Comparison of ENCODE assay signal across 1 cellular context in genomic region chr2:204272913-204273312, GRCh38.
TF ChIP-seq lines count a peak whose summit lies in the region.

No MANE protein-coding gene starts in this region.

TF ChIP-seq in GM23338, 12 proteins besides CTCF, POLR2A, EP300 and RAD21:
- TF ChIP-seq EZH2phosphoT487 (IDR thresholded peaks at IDR 0.05; ENCODE audit: unreplicated experiment) (no peak), CREB1 (CRISPR knock-in tag; IDR thresholded peaks at IDR 0.05; ENCODE audit: low read depth) (no peak), POLR2AphosphoS5 (IDR thresholded peaks at IDR 0.05; ENCODE audit: low read depth) (no peak), ZNF331 (CRISPR knock-in tag; IDR thresholded peaks at IDR 0.05; ENCODE audit: low read depth) (no peak), NANOG (IDR thresholded peaks at IDR 0.05; ENCODE audit: borderline replicate concordance) (no peak), JUNB (IDR thresholded peaks at IDR 0.05; ENCODE audit: unreplicated experiment) (no peak), ZNF114 (CRISPR knock-in tag; IDR thresholded peaks at IDR 0.05) (no peak), EZH2 (IDR thresholded peaks at IDR 0.05; ENCODE audit: low read depth, unreplicated experiment) (no peak), STAT1 (IDR thresholded peaks at IDR 0.05; ENCODE audit: unreplicated experiment) (no peak), REST (IDR thresholded peaks at IDR 0.05; ENCODE audit: unreplicated experiment) (no peak)
- TF ChIP-seq, protein P1, sequence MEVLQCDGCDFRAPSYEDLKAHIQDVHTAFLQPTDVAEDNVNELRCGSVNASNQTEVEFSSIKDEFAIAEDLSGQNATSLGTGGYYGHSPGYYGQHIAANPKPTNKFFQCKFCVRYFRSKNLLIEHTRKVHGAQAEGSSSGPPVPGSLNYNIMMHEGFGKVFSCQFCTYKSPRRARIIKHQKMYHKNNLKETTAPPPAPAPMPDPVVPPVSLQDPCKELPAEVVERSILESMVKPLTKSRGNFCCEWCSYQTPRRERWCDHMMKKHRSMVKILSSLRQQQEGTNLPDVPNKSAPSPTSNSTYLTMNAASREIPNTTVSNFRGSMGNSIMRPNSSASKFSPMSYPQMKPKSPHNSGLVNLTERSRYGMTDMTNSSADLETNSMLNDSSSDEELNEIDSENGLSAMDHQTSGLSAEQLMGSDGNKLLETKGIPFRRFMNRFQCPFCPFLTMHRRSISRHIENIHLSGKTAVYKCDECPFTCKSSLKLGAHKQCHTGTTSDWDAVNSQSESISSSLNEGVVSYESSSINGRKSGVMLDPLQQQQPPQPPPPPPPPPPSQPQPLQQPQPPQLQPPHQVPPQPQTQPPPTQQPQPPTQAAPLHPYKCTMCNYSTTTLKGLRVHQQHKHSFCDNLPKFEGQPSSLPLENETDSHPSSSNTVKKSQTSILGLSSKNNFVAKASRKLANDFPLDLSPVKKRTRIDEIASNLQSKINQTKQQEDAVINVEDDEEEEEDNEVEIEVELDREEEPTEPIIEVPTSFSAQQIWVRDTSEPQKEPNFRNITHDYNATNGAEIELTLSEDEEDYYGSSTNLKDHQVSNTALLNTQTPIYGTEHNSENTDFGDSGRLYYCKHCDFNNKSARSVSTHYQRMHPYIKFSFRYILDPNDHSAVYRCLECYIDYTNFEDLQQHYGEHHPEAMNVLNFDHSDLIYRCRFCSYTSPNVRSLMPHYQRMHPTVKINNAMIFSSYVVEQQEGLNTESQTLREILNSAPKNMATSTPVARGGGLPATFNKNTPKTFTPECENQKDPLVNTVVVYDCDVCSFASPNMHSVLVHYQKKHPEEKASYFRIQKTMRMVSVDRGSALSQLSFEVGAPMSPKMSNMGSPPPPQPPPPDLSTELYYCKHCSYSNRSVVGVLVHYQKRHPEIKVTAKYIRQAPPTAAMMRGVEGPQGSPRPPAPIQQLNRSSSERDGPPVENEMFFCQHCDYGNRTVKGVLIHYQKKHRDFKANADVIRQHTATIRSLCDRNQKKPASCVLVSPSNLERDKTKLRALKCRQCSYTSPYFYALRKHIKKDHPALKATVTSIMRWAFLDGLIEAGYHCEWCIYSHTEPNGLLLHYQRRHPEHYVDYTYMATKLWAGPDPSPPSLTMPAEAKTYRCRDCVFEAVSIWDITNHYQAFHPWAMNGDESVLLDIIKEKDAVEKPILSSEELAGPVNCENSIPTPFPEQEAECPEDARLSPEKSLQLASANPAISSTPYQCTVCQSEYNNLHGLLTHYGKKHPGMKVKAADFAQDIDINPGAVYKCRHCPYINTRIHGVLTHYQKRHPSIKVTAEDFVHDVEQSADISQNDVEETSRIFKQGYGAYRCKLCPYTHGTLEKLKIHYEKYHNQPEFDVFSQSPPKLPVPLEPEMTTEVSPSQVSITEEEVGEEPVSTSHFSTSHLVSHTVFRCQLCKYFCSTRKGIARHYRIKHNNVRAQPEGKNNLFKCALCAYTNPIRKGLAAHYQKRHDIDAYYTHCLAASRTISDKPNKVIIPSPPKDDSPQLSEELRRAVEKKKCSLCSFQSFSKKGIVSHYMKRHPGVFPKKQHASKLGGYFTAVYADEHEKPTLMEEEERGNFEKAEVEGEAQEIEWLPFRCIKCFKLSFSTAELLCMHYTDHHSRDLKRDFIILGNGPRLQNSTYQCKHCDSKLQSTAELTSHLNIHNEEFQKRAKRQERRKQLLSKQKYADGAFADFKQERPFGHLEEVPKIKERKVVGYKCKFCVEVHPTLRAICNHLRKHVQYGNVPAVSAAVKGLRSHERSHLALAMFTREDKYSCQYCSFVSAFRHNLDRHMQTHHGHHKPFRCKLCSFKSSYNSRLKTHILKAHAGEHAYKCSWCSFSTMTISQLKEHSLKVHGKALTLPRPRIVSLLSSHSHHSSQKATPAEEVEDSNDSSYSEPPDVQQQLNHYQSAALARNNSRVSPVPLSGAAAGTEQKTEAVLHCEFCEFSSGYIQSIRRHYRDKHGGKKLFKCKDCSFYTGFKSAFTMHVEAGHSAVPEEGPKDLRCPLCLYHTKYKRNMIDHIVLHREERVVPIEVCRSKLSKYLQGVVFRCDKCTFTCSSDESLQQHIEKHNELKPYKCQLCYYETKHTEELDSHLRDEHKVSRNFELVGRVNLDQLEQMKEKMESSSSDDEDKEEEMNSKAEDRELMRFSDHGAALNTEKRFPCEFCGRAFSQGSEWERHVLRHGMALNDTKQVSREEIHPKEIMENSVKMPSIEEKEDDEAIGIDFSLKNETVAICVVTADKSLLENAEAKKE (CRISPR knock-in tag; IDR thresholded peaks at IDR 0.05): no peak
- TF ChIP-seq, protein P2, sequence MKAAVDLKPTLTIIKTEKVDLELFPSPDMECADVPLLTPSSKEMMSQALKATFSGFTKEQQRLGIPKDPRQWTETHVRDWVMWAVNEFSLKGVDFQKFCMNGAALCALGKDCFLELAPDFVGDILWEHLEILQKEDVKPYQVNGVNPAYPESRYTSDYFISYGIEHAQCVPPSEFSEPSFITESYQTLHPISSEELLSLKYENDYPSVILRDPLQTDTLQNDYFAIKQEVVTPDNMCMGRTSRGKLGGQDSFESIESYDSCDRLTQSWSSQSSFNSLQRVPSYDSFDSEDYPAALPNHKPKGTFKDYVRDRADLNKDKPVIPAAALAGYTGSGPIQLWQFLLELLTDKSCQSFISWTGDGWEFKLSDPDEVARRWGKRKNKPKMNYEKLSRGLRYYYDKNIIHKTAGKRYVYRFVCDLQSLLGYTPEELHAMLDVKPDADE (IDR thresholded peaks at IDR 0.05): no peak
TF ChIP-seq in GM23338: peak in this region for 0.
